In the genomic region with DNA sequence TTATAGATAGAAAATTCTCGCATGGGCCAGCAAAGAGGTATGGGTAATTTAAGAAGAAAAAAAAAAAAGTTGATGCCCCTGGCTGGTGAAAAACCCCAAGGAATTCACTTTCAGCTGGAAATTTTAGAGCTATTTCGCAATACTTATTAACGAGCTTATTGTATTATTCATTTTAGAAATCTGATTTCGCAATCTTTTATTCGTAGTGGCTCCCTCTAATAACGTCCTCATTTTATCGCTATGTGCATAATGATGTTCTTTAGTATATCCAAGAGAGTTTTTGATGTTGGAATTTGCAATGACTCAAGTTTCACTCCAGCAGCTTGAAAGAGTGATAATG, we compare ENCODE assay signal across 13 cellular contexts. TPM values are rescaled to one million over a fixed set of nuclear protein-coding genes. Genes with fewer than 3 reads are reported as not detected.
A peak's percentile ranks its signal among the peaks of the same experiment; 100 is the strongest.
DNase-seq lines count a peak whose midpoint lies in the region; ATAC-seq and TF ChIP-seq lines count a peak whose summit lies in the region.
"Had no signal": no experiment of that assay in that cellular context is flagged by ENCODE, and none has a peak within 500 bp of the region (broad histone marks: within the 10 kb centered on the region; RNA-seq: fewer than 3 reads in every experiment).

No MANE protein-coding gene starts in this region.

- no peak overlapping the region for H3K9ac ChIP-seq in MM.1S (ENCODE audit: low read length)
- no peak overlapping the region for H3K9ac ChIP-seq in neural progenitor cell

- no peak for ATAC-seq in GM18520 (IDR thresholded peaks at IDR 0.05; ENCODE audit: unreplicated experiment)
- no peak for ATAC-seq in GM21576 (IDR thresholded peaks at IDR 0.05; ENCODE audit: unreplicated experiment)

- H3F3A ChIP-seq in MM.1S (ENCODE audit: insufficient read depth, low read length) (peaks cover 17% of the 10 kb centered on the region; the same call in 1 of the 2 replicates), neural progenitor cell (ENCODE audit: low read depth) (peaks cover 7% of the 10 kb centered on the region)

- H3K4me1 Mint-ChIP-seq in neural progenitor cell = peaks cover 14% of the 10 kb centered on the region

- no peaks in the 10 kb centered on the region for H3K9me2 ChIP-seq in MM.1S (replicated peaks; ENCODE audit: insufficient read depth, low read length)

- H3K79me2 ChIP-seq in MM.1S (ENCODE audit: low read length) = no peaks in the 10 kb centered on the region
- no peaks in the 10 kb centered on the region for H3K79me2 ChIP-seq in neural progenitor cell (ENCODE audit: low read depth)

- no peaks in the 10 kb centered on the region for H3K27me3 ChIP-seq in MM.1S (replicated peaks; ENCODE audit: insufficient read depth, low read length)
- no peaks in the 10 kb centered on the region for H3K27me3 ChIP-seq in neural progenitor cell

- no peak overlapping the region for H3K27ac Mint-ChIP-seq in neural progenitor cell
- H3K27ac Mint-ChIP-seq: activated CD4-positive, alpha-beta T cell treated with anti-CD3 and anti-CD28 coated beads, Interleukin-2, amount 10 ng/mL, durations not matched to agents 7 days and 5 days had no signal

- no peaks in the 10 kb centered on the region for H3K36me3 Mint-ChIP-seq in neural progenitor cell

- no peaks in the 10 kb centered on the region for H4K20me1 ChIP-seq in MM.1S (ENCODE audit: insufficient read depth, low read length)
- no peaks in the 10 kb centered on the region for H4K20me1 ChIP-seq in neural progenitor cell (ENCODE audit: low read depth)

- TF ChIP-seq CTCF in MM.1S (IDR thresholded peaks at IDR 0.05; ENCODE audit: low read length) (no peak), cardiac fibroblast (IDR thresholded peaks at IDR 0.05; ENCODE audit: low read depth, low read length) (no peak), neural progenitor cell (IDR thresholded peaks at IDR 0.05) (no peak)

- H3K4me1 ChIP-seq in MM.1S (ENCODE audit: low read length) = peaks cover 20% of the 10 kb centered on the region; the same call in 1 of the 2 replicates
- peaks cover 11% of the 10 kb centered on the region for H3K4me1 ChIP-seq in neural progenitor cell

- DNase-seq in CD1c-positive myeloid dendritic cell (ENCODE audit: extremely low spot score) (peak; percentile 33), MM.1S (no peak), cardiac fibroblast (ENCODE audit: low read depth in 2 of 2) (peak; percentile 16 to 53), neural progenitor cell (ENCODE audit: low spot score) (no peak), NCI-H82 (lab: John Stamatoyannopoulos, UW) (no peak), NCI-H2171 (lab: John Stamatoyannopoulos, UW) (no peak)
- DNase-seq: activated CD4-positive, alpha-beta T cell treated with anti-CD3 and anti-CD28 coated beads, Interleukin-2, amount 10 ng/mL, durations not matched to agents 7 days and 5 days; kidney; NCI-H1694; stimulated activated CD4-positive, alpha-beta T cell treated with anti-CD3 and anti-CD28 coated beads, Interleukin-15, amount 100 ng/mL, for 24 hours had no signal

- H3K4me3 ChIP-seq in MM.1S (ENCODE audit: low read length) = no peak overlapping the region
- H3K4me3 ChIP-seq in cardiac fibroblast (replicated peaks in 1 of 2; ENCODE audit: low read depth in 2 of 2, low read length in 2 of 2) = no peak overlapping the region
- no peak overlapping the region for H3K4me3 ChIP-seq in neural progenitor cell

- H3K4me3 Mint-ChIP-seq in neural progenitor cell = no peak overlapping the region

- peaks cover 2% of the 10 kb centered on the region for H3K27me3 Mint-ChIP-seq in neural progenitor cell (ENCODE audit: insufficient read depth, low read depth)

- H3K36me3 ChIP-seq in MM.1S (replicated peaks; ENCODE audit: insufficient read depth, low read length) = no peaks in the 10 kb centered on the region
- H3K36me3 ChIP-seq in neural progenitor cell = no peaks in the 10 kb centered on the region

- peak overlapping the region; percentile 75; the same call in 1 of the 2 replicates for H3K27ac ChIP-seq in MM.1S (ENCODE audit: low read length)
- no peak overlapping the region for H3K27ac ChIP-seq in neural progenitor cell
- H3K27ac ChIP-seq: C4-2B had no signal

- H3K4me2 ChIP-seq in MM.1S (ENCODE audit: low read depth, low read length) = peak overlapping the region; percentile 45
- no peak overlapping the region for H3K4me2 ChIP-seq in neural progenitor cell

- H2AFZ ChIP-seq in MM.1S (ENCODE audit: low read length) (no peak overlapping the region), neural progenitor cell (replicated peaks) (peak overlapping the region; percentile 92)

- no peaks in the 10 kb centered on the region for H3K9me3 Mint-ChIP-seq in neural progenitor cell
- H3K9me3 Mint-ChIP-seq: activated CD4-positive, alpha-beta T cell treated with anti-CD3 and anti-CD28 coated beads, Interleukin-2, amount 10 ng/mL, durations not matched to agents 7 days and 5 days had no signal

- H3K9me3 ChIP-seq in MM.1S (replicated peaks; ENCODE audit: insufficient read depth, low read length) (no peaks in the 10 kb centered on the region), neural progenitor cell (ENCODE audit: low read depth) (no peaks in the 10 kb centered on the region)

RNA-seq across cellular contexts. Expression of a gene that starts 18.4 kb away (rescaled TPM):
- 10.6 and 25.0 TPM in 2 replicates for total RNA-seq in neural progenitor cell (ENCODE audit: low replicate concordance)

Comparison
In these comparisons a context has a peak if more than half of its experiments do, and no peak if none do; other contexts are left out.
1. DNase-seq: peak in CD1c-positive myeloid dendritic cell (single experiment) and cardiac fibroblast (2 of 2); none in MM.1S (single experiment), neural progenitor cell (single experiment), NCI-H82 (single experiment) and NCI-H2171 (single experiment).